Comparison of ENCODE assay signal across 1 cellular context in genomic region chr6:111134470-111134869, GRCh38.
TF ChIP-seq lines count a peak whose summit lies in the region.

No MANE protein-coding gene starts in this region.

TF ChIP-seq in HepG2, 621 proteins besides CTCF, POLR2A, EP300 and RAD21 (continued from another document):
- 0 out of 2 replicates have a peak, but pooled peaks have one; percentile 9 for TF ChIP-seq ARID5B (CRISPR knock-in tag; IDR thresholded peaks at IDR 0.05)
